Comparison of ENCODE assay signal across 1 cellular context in the genomic region with DNA sequence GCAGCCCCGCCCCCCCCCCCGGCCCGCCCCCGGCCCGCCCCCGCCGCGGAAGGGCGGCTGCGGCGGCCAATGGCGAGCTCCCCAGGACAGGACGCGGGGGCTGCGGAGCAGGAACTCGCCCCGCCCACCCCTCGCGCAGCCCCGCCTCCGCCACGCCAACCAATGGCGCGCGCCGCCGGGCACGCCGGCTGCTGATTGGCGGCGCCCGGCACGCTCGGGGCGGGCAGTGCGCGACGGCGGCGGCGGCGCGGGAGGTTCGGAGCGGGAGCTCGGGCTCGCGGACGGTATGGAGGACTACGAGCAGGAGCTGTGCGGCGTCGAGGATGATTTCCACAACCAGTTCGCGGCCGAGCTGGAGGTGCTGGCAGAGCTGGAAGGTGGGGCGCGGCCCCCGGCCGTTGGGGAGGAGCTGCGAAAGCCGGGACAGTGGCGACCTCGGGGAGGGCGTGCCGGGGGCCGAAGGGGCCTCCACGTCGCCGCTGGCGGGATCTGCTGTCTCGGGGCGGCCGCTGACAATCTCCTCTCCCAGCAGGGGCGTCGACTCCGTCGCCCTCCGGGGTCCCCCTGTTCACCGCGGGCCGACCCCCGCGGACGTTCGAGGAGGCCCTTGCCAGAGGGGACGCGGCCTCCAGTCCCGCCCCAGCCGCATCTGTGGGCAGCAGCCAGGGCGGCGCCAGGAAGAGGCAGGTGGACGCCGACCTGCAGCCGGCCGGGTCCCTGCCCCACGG.
TF ChIP-seq lines count a peak whose summit lies in the region.

A gene (plus strand): TSS at position 222 of the 728 bp plus-strand sequence. CDS start 65 bp downstream, at position 287.

TF ChIP-seq in K562, 482 proteins besides CTCF, POLR2A, EP300 and RAD21 (continued from another document and continues in another):
- TF ChIP-seq, protein P1, sequence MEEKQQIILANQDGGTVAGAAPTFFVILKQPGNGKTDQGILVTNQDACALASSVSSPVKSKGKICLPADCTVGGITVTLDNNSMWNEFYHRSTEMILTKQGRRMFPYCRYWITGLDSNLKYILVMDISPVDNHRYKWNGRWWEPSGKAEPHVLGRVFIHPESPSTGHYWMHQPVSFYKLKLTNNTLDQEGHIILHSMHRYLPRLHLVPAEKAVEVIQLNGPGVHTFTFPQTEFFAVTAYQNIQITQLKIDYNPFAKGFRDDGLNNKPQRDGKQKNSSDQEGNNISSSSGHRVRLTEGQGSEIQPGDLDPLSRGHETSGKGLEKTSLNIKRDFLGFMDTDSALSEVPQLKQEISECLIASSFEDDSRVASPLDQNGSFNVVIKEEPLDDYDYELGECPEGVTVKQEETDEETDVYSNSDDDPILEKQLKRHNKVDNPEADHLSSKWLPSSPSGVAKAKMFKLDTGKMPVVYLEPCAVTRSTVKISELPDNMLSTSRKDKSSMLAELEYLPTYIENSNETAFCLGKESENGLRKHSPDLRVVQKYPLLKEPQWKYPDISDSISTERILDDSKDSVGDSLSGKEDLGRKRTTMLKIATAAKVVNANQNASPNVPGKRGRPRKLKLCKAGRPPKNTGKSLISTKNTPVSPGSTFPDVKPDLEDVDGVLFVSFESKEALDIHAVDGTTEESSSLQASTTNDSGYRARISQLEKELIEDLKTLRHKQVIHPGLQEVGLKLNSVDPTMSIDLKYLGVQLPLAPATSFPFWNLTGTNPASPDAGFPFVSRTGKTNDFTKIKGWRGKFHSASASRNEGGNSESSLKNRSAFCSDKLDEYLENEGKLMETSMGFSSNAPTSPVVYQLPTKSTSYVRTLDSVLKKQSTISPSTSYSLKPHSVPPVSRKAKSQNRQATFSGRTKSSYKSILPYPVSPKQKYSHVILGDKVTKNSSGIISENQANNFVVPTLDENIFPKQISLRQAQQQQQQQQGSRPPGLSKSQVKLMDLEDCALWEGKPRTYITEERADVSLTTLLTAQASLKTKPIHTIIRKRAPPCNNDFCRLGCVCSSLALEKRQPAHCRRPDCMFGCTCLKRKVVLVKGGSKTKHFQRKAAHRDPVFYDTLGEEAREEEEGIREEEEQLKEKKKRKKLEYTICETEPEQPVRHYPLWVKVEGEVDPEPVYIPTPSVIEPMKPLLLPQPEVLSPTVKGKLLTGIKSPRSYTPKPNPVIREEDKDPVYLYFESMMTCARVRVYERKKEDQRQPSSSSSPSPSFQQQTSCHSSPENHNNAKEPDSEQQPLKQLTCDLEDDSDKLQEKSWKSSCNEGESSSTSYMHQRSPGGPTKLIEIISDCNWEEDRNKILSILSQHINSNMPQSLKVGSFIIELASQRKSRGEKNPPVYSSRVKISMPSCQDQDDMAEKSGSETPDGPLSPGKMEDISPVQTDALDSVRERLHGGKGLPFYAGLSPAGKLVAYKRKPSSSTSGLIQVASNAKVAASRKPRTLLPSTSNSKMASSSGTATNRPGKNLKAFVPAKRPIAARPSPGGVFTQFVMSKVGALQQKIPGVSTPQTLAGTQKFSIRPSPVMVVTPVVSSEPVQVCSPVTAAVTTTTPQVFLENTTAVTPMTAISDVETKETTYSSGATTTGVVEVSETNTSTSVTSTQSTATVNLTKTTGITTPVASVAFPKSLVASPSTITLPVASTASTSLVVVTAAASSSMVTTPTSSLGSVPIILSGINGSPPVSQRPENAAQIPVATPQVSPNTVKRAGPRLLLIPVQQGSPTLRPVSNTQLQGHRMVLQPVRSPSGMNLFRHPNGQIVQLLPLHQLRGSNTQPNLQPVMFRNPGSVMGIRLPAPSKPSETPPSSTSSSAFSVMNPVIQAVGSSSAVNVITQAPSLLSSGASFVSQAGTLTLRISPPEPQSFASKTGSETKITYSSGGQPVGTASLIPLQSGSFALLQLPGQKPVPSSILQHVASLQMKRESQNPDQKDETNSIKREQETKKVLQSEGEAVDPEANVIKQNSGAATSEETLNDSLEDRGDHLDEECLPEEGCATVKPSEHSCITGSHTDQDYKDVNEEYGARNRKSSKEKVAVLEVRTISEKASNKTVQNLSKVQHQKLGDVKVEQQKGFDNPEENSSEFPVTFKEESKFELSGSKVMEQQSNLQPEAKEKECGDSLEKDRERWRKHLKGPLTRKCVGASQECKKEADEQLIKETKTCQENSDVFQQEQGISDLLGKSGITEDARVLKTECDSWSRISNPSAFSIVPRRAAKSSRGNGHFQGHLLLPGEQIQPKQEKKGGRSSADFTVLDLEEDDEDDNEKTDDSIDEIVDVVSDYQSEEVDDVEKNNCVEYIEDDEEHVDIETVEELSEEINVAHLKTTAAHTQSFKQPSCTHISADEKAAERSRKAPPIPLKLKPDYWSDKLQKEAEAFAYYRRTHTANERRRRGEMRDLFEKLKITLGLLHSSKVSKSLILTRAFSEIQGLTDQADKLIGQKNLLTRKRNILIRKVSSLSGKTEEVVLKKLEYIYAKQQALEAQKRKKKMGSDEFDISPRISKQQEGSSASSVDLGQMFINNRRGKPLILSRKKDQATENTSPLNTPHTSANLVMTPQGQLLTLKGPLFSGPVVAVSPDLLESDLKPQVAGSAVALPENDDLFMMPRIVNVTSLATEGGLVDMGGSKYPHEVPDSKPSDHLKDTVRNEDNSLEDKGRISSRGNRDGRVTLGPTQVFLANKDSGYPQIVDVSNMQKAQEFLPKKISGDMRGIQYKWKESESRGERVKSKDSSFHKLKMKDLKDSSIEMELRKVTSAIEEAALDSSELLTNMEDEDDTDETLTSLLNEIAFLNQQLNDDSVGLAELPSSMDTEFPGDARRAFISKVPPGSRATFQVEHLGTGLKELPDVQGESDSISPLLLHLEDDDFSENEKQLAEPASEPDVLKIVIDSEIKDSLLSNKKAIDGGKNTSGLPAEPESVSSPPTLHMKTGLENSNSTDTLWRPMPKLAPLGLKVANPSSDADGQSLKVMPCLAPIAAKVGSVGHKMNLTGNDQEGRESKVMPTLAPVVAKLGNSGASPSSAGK (IDR thresholded peaks at IDR 0.05): peak; percentile 48
- TF ChIP-seq, protein P2, sequence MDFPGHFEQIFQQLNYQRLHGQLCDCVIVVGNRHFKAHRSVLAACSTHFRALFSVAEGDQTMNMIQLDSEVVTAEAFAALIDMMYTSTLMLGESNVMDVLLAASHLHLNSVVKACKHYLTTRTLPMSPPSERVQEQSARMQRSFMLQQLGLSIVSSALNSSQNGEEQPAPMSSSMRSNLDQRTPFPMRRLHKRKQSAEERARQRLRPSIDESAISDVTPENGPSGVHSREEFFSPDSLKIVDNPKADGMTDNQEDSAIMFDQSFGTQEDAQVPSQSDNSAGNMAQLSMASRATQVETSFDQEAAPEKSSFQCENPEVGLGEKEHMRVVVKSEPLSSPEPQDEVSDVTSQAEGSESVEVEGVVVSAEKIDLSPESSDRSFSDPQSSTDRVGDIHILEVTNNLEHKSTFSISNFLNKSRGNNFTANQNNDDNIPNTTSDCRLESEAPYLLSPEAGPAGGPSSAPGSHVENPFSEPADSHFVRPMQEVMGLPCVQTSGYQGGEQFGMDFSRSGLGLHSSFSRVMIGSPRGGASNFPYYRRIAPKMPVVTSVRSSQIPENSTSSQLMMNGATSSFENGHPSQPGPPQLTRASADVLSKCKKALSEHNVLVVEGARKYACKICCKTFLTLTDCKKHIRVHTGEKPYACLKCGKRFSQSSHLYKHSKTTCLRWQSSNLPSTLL (IDR thresholded peaks at IDR 0.05): peak; percentile 99
- TF ChIP-seq HDAC2 (IDR thresholded peaks at IDR 0.05) (0 out of 2 replicates have a peak, but pooled peaks have one; percentile 22), RBM15 (IDR thresholded peaks at IDR 0.05; ENCODE audit: insufficient read depth, low read length) (no peak), NFIC (IDR thresholded peaks at IDR 0.05) (peak; percentile 77), SIRT6 (IDR thresholded peaks at IDR 0.05; ENCODE audit: low read depth, low read length) (no peak), MCM7 (IDR thresholded peaks at IDR 0.05) (peak in 1 of 2 experiments; percentile 98; a peak in 2 of 4 replicates), RBM34 (IDR thresholded peaks at IDR 0.05; ENCODE audit: borderline replicate concordance, insufficient read depth, low read length) (0 out of 2 replicates have a peak, but pooled peaks have one; percentile 41), SIN3B (IDR thresholded peaks at IDR 0.05; ENCODE audit: low read depth) (peak; percentile 88), CREB1 (IDR thresholded peaks at IDR 0.05) (no peak; the same call in 1 of the 2 replicates), CREB1 (CRISPR knock-in tag; IDR thresholded peaks at IDR 0.05) (no peak; the same call in 1 of the 2 replicates), TEAD1 (CRISPR knock-in tag; IDR thresholded peaks at IDR 0.05) (0 out of 4 replicates have a peak, but pooled peaks of 1 of the 2 experiments have one; percentile 23), PPARD (CRISPR knock-in tag; IDR thresholded peaks at IDR 0.05) (no peak), MAZ (CRISPR knock-in tag; conservative IDR thresholded peaks at IDR 0.05 in 1 of 2, IDR thresholded peaks at IDR 0.05 in 1 of 2) (peak in 1 of 2 experiments; percentile 34; a peak in 3 of 4 replicates), ZNF583 (CRISPR knock-in tag; IDR thresholded peaks at IDR 0.05) (no peak), MBD2 (IDR thresholded peaks at IDR 0.05; ENCODE audit: borderline replicate concordance, low read depth) (peak; percentile 46; the same call in 1 of the 2 replicates), TOE1 (IDR thresholded peaks at IDR 0.05; ENCODE audit: borderline replicate concordance) (0 out of 2 replicates have a peak, but pooled peaks have one; percentile 31), TOE1 (CRISPR knock-in tag; IDR thresholded peaks at IDR 0.05; ENCODE audit: borderline replicate concordance, low read depth) (no peak), HMGN3 (IDR thresholded peaks at IDR 0.05; ENCODE audit: borderline replicate concordance, extremely low read depth, insufficient read length, low read depth, low read length) (peak; percentile 71), DIDO1 (tag; IDR thresholded peaks at IDR 0.05; ENCODE audit: low read depth) (no peak), ELF1 (tag; IDR thresholded peaks at IDR 0.05) (peak; percentile 85), SRF (CRISPR knock-in tag; IDR thresholded peaks at IDR 0.05) (no peak)
- TF ChIP-seq, protein P3, sequence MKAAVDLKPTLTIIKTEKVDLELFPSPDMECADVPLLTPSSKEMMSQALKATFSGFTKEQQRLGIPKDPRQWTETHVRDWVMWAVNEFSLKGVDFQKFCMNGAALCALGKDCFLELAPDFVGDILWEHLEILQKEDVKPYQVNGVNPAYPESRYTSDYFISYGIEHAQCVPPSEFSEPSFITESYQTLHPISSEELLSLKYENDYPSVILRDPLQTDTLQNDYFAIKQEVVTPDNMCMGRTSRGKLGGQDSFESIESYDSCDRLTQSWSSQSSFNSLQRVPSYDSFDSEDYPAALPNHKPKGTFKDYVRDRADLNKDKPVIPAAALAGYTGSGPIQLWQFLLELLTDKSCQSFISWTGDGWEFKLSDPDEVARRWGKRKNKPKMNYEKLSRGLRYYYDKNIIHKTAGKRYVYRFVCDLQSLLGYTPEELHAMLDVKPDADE (conservative IDR thresholded peaks at IDR 0.05; ENCODE audit: control insufficient read depth, low read depth, low read length): peak; percentile 93
- TF ChIP-seq, protein P4, sequence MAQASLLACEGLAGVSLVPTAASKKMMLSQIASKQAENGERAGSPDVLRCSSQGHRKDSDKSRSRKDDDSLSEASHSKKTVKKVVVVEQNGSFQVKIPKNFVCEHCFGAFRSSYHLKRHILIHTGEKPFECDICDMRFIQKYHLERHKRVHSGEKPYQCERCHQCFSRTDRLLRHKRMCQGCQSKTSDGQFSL (CRISPR knock-in tag; IDR thresholded peaks at IDR 0.05): no peak
- TF ChIP-seq, protein P4 (tag; IDR thresholded peaks at IDR 0.05): peak in 1 of 2 experiments; percentile 93; a peak in 2 of 4 replicates
- TF ChIP-seq, protein P5, sequence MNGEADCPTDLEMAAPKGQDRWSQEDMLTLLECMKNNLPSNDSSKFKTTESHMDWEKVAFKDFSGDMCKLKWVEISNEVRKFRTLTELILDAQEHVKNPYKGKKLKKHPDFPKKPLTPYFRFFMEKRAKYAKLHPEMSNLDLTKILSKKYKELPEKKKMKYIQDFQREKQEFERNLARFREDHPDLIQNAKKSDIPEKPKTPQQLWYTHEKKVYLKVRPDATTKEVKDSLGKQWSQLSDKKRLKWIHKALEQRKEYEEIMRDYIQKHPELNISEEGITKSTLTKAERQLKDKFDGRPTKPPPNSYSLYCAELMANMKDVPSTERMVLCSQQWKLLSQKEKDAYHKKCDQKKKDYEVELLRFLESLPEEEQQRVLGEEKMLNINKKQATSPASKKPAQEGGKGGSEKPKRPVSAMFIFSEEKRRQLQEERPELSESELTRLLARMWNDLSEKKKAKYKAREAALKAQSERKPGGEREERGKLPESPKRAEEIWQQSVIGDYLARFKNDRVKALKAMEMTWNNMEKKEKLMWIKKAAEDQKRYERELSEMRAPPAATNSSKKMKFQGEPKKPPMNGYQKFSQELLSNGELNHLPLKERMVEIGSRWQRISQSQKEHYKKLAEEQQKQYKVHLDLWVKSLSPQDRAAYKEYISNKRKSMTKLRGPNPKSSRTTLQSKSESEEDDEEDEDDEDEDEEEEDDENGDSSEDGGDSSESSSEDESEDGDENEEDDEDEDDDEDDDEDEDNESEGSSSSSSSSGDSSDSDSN (IDR thresholded peaks at IDR 0.05; ENCODE audit: borderline replicate concordance in 1 of 2, low read depth in 2 of 2, low read length in 2 of 2): 0 out of 4 replicates have a peak, but pooled peaks of 1 of the 2 experiments have one; percentile 5
- TF ChIP-seq, protein P6, sequence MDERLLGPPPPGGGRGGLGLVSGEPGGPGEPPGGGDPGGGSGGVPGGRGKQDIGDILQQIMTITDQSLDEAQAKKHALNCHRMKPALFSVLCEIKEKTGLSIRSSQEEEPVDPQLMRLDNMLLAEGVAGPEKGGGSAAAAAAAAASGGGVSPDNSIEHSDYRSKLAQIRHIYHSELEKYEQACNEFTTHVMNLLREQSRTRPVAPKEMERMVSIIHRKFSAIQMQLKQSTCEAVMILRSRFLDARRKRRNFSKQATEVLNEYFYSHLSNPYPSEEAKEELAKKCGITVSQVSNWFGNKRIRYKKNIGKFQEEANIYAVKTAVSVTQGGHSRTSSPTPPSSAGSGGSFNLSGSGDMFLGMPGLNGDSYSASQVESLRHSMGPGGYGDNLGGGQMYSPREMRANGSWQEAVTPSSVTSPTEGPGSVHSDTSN (CRISPR knock-in tag; IDR thresholded peaks at IDR 0.05; ENCODE audit: low read depth): peak; percentile 34
- TF ChIP-seq, protein P6 (tag; conservative IDR thresholded peaks at IDR 0.05; ENCODE audit: low read depth): no peak
- TF ChIP-seq, protein P7, sequence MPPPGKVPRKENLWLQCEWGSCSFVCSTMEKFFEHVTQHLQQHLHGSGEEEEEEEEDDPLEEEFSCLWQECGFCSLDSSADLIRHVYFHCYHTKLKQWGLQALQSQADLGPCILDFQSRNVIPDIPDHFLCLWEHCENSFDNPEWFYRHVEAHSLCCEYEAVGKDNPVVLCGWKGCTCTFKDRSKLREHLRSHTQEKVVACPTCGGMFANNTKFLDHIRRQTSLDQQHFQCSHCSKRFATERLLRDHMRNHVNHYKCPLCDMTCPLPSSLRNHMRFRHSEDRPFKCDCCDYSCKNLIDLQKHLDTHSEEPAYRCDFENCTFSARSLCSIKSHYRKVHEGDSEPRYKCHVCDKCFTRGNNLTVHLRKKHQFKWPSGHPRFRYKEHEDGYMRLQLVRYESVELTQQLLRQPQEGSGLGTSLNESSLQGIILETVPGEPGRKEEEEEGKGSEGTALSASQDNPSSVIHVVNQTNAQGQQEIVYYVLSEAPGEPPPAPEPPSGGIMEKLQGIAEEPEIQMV (tag; conservative IDR thresholded peaks at IDR 0.05; ENCODE audit: low read depth): peak; percentile 98
